Comparison of ENCODE assay signal across 10 cellular contexts in the genomic region with DNA sequence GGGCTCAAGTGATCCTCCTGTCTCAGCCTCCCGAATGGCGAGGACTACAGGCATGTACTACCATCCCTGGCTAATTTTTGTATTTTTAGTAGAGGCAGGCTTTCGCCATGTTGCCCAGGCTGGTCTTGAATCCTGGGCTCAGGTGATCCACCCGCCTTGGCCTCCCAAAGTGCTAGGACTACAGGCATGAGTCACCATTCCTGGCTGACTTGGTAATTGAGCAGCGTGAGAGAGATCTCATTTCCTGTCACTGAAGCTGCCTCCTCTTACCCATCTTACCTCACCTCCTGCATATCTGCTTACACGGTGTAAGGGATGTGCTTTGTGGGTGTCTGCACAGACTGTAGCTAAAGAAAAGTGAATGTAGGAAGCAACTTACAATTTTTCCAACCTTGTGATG. TPM values are rescaled to one million over a fixed set of nuclear protein-coding genes. Genes with fewer than 3 reads are reported as not detected.
DNase-seq lines count a peak whose midpoint lies in the region; ATAC-seq, FAIRE-seq and TF ChIP-seq lines count a peak whose summit lies in the region.
"Had no signal": no experiment of that assay in that cellular context is flagged by ENCODE, and none has a peak within 500 bp of the region (broad histone marks: within the 10 kb centered on the region; RNA-seq: fewer than 3 reads in every experiment).

No MANE protein-coding gene starts in this region.

- peak overlapping the region; percentile 32 for H3K27ac ChIP-seq in psoas muscle
- H3K27ac ChIP-seq: SK-N-MC had no signal

- intact Hi-C loops in psoas muscle (cut with DNase I), result loop anchor here in 1 of 2 donors (5.0 kb wide), 1 partner anchor 35 kb away; no protein-coding TSS in a partner anchor

- no peaks in the 10 kb centered on the region for H3K27me3 ChIP-seq in psoas muscle (ENCODE audit: insufficient read depth in 3 of 3, low read length in 2 of 3)

- H3K4me1 ChIP-seq in psoas muscle, result peaks cover 36% of the 10 kb centered on the region

- H3K36me3 ChIP-seq in psoas muscle (ENCODE audit: insufficient read depth in 1 of 2, low read depth in 1 of 2), result peaks cover 0 to 8% of the 10 kb centered on the region in 2 donors

- in situ Hi-C loops in astrocyte of the spinal cord (cut with HindIII; ENCODE audit: low sequenced_read_pairs), result no loop called here

- TF ChIP-seq CTCF in astrocyte of the spinal cord (IDR thresholded peaks at IDR 0.05; ENCODE audit: low read depth, low read length) (no peak), psoas muscle (IDR thresholded peaks at IDR 0.05) (no peak)

- DNase-seq in GM12891 (ENCODE audit: insufficient read length, low spot score) (no peak), RKO (ENCODE audit: low spot score) (peak; percentile 49), astrocyte of the spinal cord (ENCODE audit: low read depth, low spot score) (peak; percentile 76), psoas muscle (no peak), NCI-H1048 (lab: John Stamatoyannopoulos, UW) (no peak), hepatic stellate cell (ENCODE audit: low spot score) (no peak)
- DNase-seq: amniotic stem cell had no signal

- no peak for TF ChIP-seq POLR2A in GM12891 (IDR thresholded peaks at IDR 0.05; ENCODE audit: low read depth, low read length)

- no peak overlapping the region for H3K4me3 ChIP-seq in astrocyte of the spinal cord (ENCODE audit: low read depth, low read length)
- H3K4me3 ChIP-seq in psoas muscle, result no peak overlapping the region
- H3K4me3 ChIP-seq: SK-N-MC had no signal

- ATAC-seq in psoas muscle, result peak; percentile 76 to 95 (median 86)
- no peak for ATAC-seq in HG02970 (IDR thresholded peaks at IDR 0.05; ENCODE audit: low FRiP score, unreplicated experiment)
- ATAC-seq in HG02973 (IDR thresholded peaks at IDR 0.05; ENCODE audit: unreplicated experiment), result no peak

- WGBS in psoas muscle, 3 donors, result 55 to 86% (median 71%) methylated on average over 6 of the region's 6 CpGs

- FAIRE-seq in GM12891 (lab: Jason Lieb, UNC), result peak; percentile 78

- H3K9me3 ChIP-seq in psoas muscle, result no peaks in the 10 kb centered on the region

TF ChIP-seq in GM12891, 5 proteins besides CTCF, POLR2A, EP300 and RAD21:
- TF ChIP-seq TAF1 (IDR thresholded peaks at IDR 0.05; ENCODE audit: low read depth, low read length) (no peak), POLR2AphosphoS5 (IDR thresholded peaks at IDR 0.05; ENCODE audit: low read depth, low read length) (no peak), SPI1 (IDR thresholded peaks at IDR 0.05; ENCODE audit: low read depth, low read length) (no peak), POU2F2 (IDR thresholded peaks at IDR 0.05; ENCODE audit: low read depth, low read length) (no peak), PAX5 (IDR thresholded peaks at IDR 0.05; ENCODE audit: insufficient read depth, low read length, severe bottlenecking) (no peak)

RNA-seq across cellular contexts. Expression of a gene that starts 9.7 kb away (rescaled TPM):
- 42.4 TPM for polyA plus RNA-seq in GM12891 (2012; ENCODE audit: low read depth, missing spikeins)
- total RNA-seq in psoas muscle, result 1 to 10 TPM; 2.7 to 7.1 (median 5.5) TPM
- 1 to 10 TPM; 2.0 to 4.6 (median 2.6) TPM for polyA plus RNA-seq in psoas muscle

RNA-seq across cellular contexts. Expression of a gene that starts 35.6 kb away (rescaled TPM):
- polyA plus RNA-seq in GM12891 (2012; ENCODE audit: low read depth, missing spikeins), result 7.0 TPM
- 1 to 10 TPM; 1.2 to 4.2 (median 1.6) TPM for total RNA-seq in psoas muscle
- 1 to 10 TPM; 1.2 to 1.4 (median 1.3) TPM for polyA plus RNA-seq in psoas muscle

RNA-seq across cellular contexts. Expression of a gene that starts 40.4 kb away (rescaled TPM):
- not detected for polyA plus RNA-seq in GM12891 (2012; ENCODE audit: low read depth, missing spikeins)
- total RNA-seq in psoas muscle, result 1 to 10 TPM in 1 of 4 donors, not detected in 3; 1.4 TPM
- not detected for polyA plus RNA-seq in psoas muscle

RNA-seq across cellular contexts. Expression of a gene that starts 54.9 kb away (rescaled TPM):
- polyA plus RNA-seq in GM12891 (2012; ENCODE audit: low read depth, missing spikeins), result 15.8 TPM
- total RNA-seq in psoas muscle, result 10 to 100 TPM in 1 of 4 donors, 1 to 10 TPM in 3; 1.6 to 22.5 (median 4.3) TPM
- polyA plus RNA-seq in psoas muscle, result 1 to 10 TPM; 1.8 to 4.2 (median 2.7) TPM

Comparison
In these comparisons a context has a peak if more than half of its experiments do, and no peak if none do; other contexts are left out.
1. DNase-seq: peak in RKO (single experiment) and astrocyte of the spinal cord (single experiment); none in GM12891 (single experiment), psoas muscle (0 of 2), NCI-H1048 (single experiment) and hepatic stellate cell (single experiment).
2. ATAC-seq: peak in psoas muscle (4 of 4); none in HG02970 (single experiment) and HG02973 (single experiment).